Comparison of ENCODE assay signal across 9 cellular contexts in genomic region chrX:103687696-103688191, GRCh38. TPM values are rescaled to one million over a fixed set of nuclear protein-coding genes. Genes with fewer than 3 reads are reported as not detected.
DNase-seq lines count a peak whose midpoint lies in the region; ATAC-seq and TF ChIP-seq lines count a peak whose summit lies in the region.
"Had no signal": no experiment of that assay in that cellular context is flagged by ENCODE, and none has a peak within 500 bp of the region (broad histone marks: within the 10 kb centered on the region; RNA-seq: fewer than 3 reads in every experiment).

No MANE protein-coding gene starts in this region.

- DNase-seq in HS-5 (ENCODE audit: low read depth) (peak; percentile 52), NCI-H82 treated with DMSO at 0.1 percent for 48 hours (lab: John Stamatoyannopoulos, UW; ENCODE audit: unreplicated experiment) (peak; percentile 64), epithelial cell of proximal tubule (ENCODE audit: low read depth) (peak; percentile 32), mucosa of descending colon (peak in 2 of 3 donors; percentile 53 to 74)
- peak; percentile 31 for DNase-seq in activated CD8-positive, alpha-beta memory T cell treated with anti-CD3 and anti-CD28 coated beads, Interleukin-2, amount 50 U/mL, for 4 hours
- peak; percentile 5 to 57 for DNase-seq in stimulated activated effector memory CD8-positive, alpha-beta T cell treated with anti-CD3 and anti-CD28 coated beads, Interleukin-12 subunit alpha, Interleukin-12 subunit beta, amount 100 ng/mL, for 72 hours (ENCODE audit: low spot score in 2 of 2)

- no peak overlapping the region for H3K27ac Mint-ChIP-seq in stimulated activated effector memory CD8-positive, alpha-beta T cell treated with anti-CD3 and anti-CD28 coated beads, Interleukin-12 subunit alpha, Interleukin-12 subunit beta, amount 100 ng/mL, for 72 hours
- H3K27ac Mint-ChIP-seq: IgD-negative memory B cell had no signal

- peaks cover 33% of the 10 kb centered on the region for H3K36me3 Mint-ChIP-seq in stimulated activated effector memory CD8-positive, alpha-beta T cell treated with anti-CD3 and anti-CD28 coated beads, Interleukin-12 subunit alpha, Interleukin-12 subunit beta, amount 100 ng/mL, for 72 hours

- H3K9me3 ChIP-seq in mucosa of descending colon = no peaks in the 10 kb centered on the region

- H3K27ac ChIP-seq in C4-2B = peak overlapping the region; percentile 98

- no peak overlapping the region for H3K4me3 Mint-ChIP-seq in stimulated activated effector memory CD8-positive, alpha-beta T cell treated with anti-CD3 and anti-CD28 coated beads, Interleukin-12 subunit alpha, Interleukin-12 subunit beta, amount 100 ng/mL, for 72 hours
- H3K4me3 Mint-ChIP-seq: IgD-negative memory B cell had no signal

- intact Hi-C loops in mucosa of descending colon (cut with DNase I, micrococcal nuclease) = no loop called here

- no peaks in the 10 kb centered on the region for H3K36me3 ChIP-seq in mucosa of descending colon (ENCODE audit: low read depth)

- TF ChIP-seq CTCF in C4-2B (conservative IDR thresholded peaks at IDR 0.05) = peak; percentile 69
- peak; percentile 77 for TF ChIP-seq CTCF in epithelial cell of proximal tubule (conservative IDR thresholded peaks at IDR 0.05; ENCODE audit: low read depth, low read length)
- no peak for TF ChIP-seq CTCF in mucosa of descending colon (IDR thresholded peaks at IDR 0.05)

- H3K4me1 ChIP-seq in mucosa of descending colon (ENCODE audit: low read depth) = no peaks in the 10 kb centered on the region

- peak; percentile 18 for ATAC-seq in mucosa of descending colon
- no peak for ATAC-seq in stimulated activated effector memory CD8-positive, alpha-beta T cell treated with anti-CD3 and anti-CD28 coated beads, Interleukin-12 subunit alpha, Interleukin-12 subunit beta, amount 100 ng/mL, for 72 hours
- ATAC-seq in HG03460 (IDR thresholded peaks at IDR 0.05; ENCODE audit: unreplicated experiment) = no peak

- H3K4me1 Mint-ChIP-seq in stimulated activated effector memory CD8-positive, alpha-beta T cell treated with anti-CD3 and anti-CD28 coated beads, Interleukin-12 subunit alpha, Interleukin-12 subunit beta, amount 100 ng/mL, for 72 hours = no peaks in the 10 kb centered on the region

- H3K9me3 Mint-ChIP-seq in stimulated activated effector memory CD8-positive, alpha-beta T cell treated with anti-CD3 and anti-CD28 coated beads, Interleukin-12 subunit alpha, Interleukin-12 subunit beta, amount 100 ng/mL, for 72 hours = no peaks in the 10 kb centered on the region
- H3K9me3 Mint-ChIP-seq: IgD-negative memory B cell had no signal

- H3K4me3 ChIP-seq in epithelial cell of proximal tubule (ENCODE audit: low read depth, low read length) (peak overlapping the region; percentile 63), mucosa of descending colon (peak overlapping the region; percentile 11)

RNA-seq across cellular contexts. Expression of gene MORF4L2, which starts 1.2 kb away (rescaled TPM):
- total RNA-seq in epithelial cell of proximal tubule = 273 and 369 TPM in 2 replicates
- 100 to 1,000 TPM; 140 to 183 (median 181) TPM for total RNA-seq in mucosa of descending colon

RNA-seq across cellular contexts. Expression of gene TMEM31, which starts 23.0 kb away (rescaled TPM):
- total RNA-seq in epithelial cell of proximal tubule (not detected in 2 replicates), mucosa of descending colon (under 1 TPM in 1 of 3 donors, not detected in 2; 0.43 TPM)

RNA-seq across cellular contexts. Expression of gene TCEAL1, which starts 59.0 kb away (rescaled TPM):
- total RNA-seq in epithelial cell of proximal tubule (17.5 and 19.6 TPM in 2 replicates), mucosa of descending colon (10 to 100 TPM in 2 of 3 donors, 1 to 10 TPM in 1; 7.2 to 44.0 (median 19.3) TPM)
